In genomic region chr2:177265386-177265690, GRCh38 we compare ENCODE assay signal across 8 cellular contexts. TPM values are rescaled to one million over a fixed set of nuclear protein-coding genes. Genes with fewer than 3 reads are reported as not detected.
DNase-seq lines count a peak whose midpoint lies in the region; ATAC-seq, FAIRE-seq and TF ChIP-seq lines count a peak whose summit lies in the region.

No MANE protein-coding gene starts in this region.

- H3K4me1 ChIP-seq in BE2C (peaks cover 4% of the 10 kb centered on the region; the same call in 1 of the 2 replicates), Loucy (ENCODE audit: insufficient read depth, low read length, poor library complexity, severe bottlenecking) (peaks cover 40% of the 10 kb centered on the region), heart left ventricle (peaks cover 0 to 40% (median 27%) of the 10 kb centered on the region in 12 donors)

- peak; percentile 7 to 52 (median 24) for ATAC-seq in heart left ventricle

- peak overlapping the region; percentile 99 for H3K27ac Mint-ChIP-seq in activated naive CD4-positive, alpha-beta T cell treated with anti-CD3 and anti-CD28 coated beads, Interleukin-2, amount 50 U/mL, for 24 hours
- H3K27ac Mint-ChIP-seq in progenitor cell of endocrine pancreas = peak overlapping the region; percentile 99

- H3K9me2 ChIP-seq in Loucy (replicated peaks; ENCODE audit: low read depth, low read length) = no peaks in the 10 kb centered on the region

- DNase-seq in BE2C (peak; percentile 47), GM18507 (ENCODE audit: extremely low spot score, insufficient read length, low read depth) (no peak), heart left ventricle (peak in 4 of 5 donors; percentile 68 to 74 (median 74)), progenitor cell of endocrine pancreas (ENCODE audit: low spot score, unreplicated experiment) (no peak), GM12892 (ENCODE audit: insufficient read length) (no peak), NCI-H2196 (lab: John Stamatoyannopoulos, UW; ENCODE audit: unreplicated experiment) (no peak)

- H3K79me2 ChIP-seq in Loucy (ENCODE audit: insufficient read depth, low read length) = peaks cover 38% of the 10 kb centered on the region

- peaks cover 30% of the 10 kb centered on the region for H4K20me1 ChIP-seq in Loucy (ENCODE audit: insufficient read depth, low read length, poor library complexity, severe bottlenecking)

- intact Hi-C loops in heart left ventricle (cut with DNase I) = loop anchor here (2.0 to 10.0 kb wide), 8 partner anchors 53 to 489 kb away; partner anchors contain the start of genes HNRNPA3 (in 2 of the 10) and AGPS (in 1 of the 10)

- H3K27me3 ChIP-seq in BE2C (no peaks in the 10 kb centered on the region), Loucy (ENCODE audit: insufficient read depth, low read length, poor library complexity, severe bottlenecking) (peaks cover 5% of the 10 kb centered on the region), heart left ventricle (no peaks in the 10 kb centered on the region)

- WGBS in heart left ventricle, 4 donors = 0% methylated on average over 11 of the region's 11 CpGs

- no peaks in the 10 kb centered on the region for H3K27me3 Mint-ChIP-seq in activated naive CD4-positive, alpha-beta T cell treated with anti-CD3 and anti-CD28 coated beads, Interleukin-2, amount 50 U/mL, for 24 hours
- H3K27me3 Mint-ChIP-seq in progenitor cell of endocrine pancreas = no peaks in the 10 kb centered on the region

- FAIRE-seq in GM18507 (lab: Jason Lieb, UNC) = peak; percentile 76
- no peak for FAIRE-seq in GM12892 (lab: Jason Lieb, UNC)

- peak overlapping the region; percentile 83 for H3K4me3 ChIP-seq in BE2C (ENCODE audit: low read depth, low read length)
- H3K4me3 ChIP-seq in Loucy (ENCODE audit: low read length, poor library complexity, severe bottlenecking) = peak overlapping the region; percentile 92
- peak overlapping the region; percentile 72 to 97 (median 90) for H3K4me3 ChIP-seq in heart left ventricle

- no peaks in the 10 kb centered on the region for H3K9me3 Mint-ChIP-seq in activated naive CD4-positive, alpha-beta T cell treated with anti-CD3 and anti-CD28 coated beads, Interleukin-2, amount 50 U/mL, for 24 hours
- peaks cover 3% of the 10 kb centered on the region for H3K9me3 Mint-ChIP-seq in progenitor cell of endocrine pancreas (ENCODE audit: low read depth)

- peak overlapping the region; percentile 85 for H3K4me2 ChIP-seq in Loucy (ENCODE audit: low read depth, low read length, poor library complexity, severe bottlenecking)

- H3K9ac ChIP-seq in Loucy (ENCODE audit: low read depth, low read length, poor library complexity, severe bottlenecking) = peak overlapping the region; percentile 98

- TF ChIP-seq CTCF in BE2C (IDR thresholded peaks at IDR 0.05; ENCODE audit: low read depth, low read length) (peak; percentile 32), Loucy (conservative IDR thresholded peaks at IDR 0.05; ENCODE audit: low read length) (peak; percentile 60), heart left ventricle (IDR thresholded peaks at IDR 0.05) (peak in 9 of 12 donors; percentile 13 to 63 (median 38)), progenitor cell of endocrine pancreas (IDR thresholded peaks at IDR 0.05; ENCODE audit: unreplicated experiment) (peak; percentile 26)

- peaks cover 51% of the 10 kb centered on the region for H3K4me1 Mint-ChIP-seq in activated naive CD4-positive, alpha-beta T cell treated with anti-CD3 and anti-CD28 coated beads, Interleukin-2, amount 50 U/mL, for 24 hours
- H3K4me1 Mint-ChIP-seq in progenitor cell of endocrine pancreas (ENCODE audit: low read depth) = peaks cover 38% of the 10 kb centered on the region

- H3K36me3 Mint-ChIP-seq in activated naive CD4-positive, alpha-beta T cell treated with anti-CD3 and anti-CD28 coated beads, Interleukin-2, amount 50 U/mL, for 24 hours = peaks cover 11% of the 10 kb centered on the region
- peaks cover 2% of the 10 kb centered on the region for H3K36me3 Mint-ChIP-seq in progenitor cell of endocrine pancreas (ENCODE audit: insufficient read depth)

- H3K4me3 Mint-ChIP-seq in activated naive CD4-positive, alpha-beta T cell treated with anti-CD3 and anti-CD28 coated beads, Interleukin-2, amount 50 U/mL, for 24 hours = peak overlapping the region; percentile 96
- H3K4me3 Mint-ChIP-seq in progenitor cell of endocrine pancreas (ENCODE audit: low read depth) = peak overlapping the region; percentile 84

- H3K9me3 ChIP-seq in BE2C (no peaks in the 10 kb centered on the region), Loucy (ENCODE audit: insufficient read depth, low read depth, low read length) (no peaks in the 10 kb centered on the region), heart left ventricle (no peaks in the 10 kb centered on the region)

- H2AFZ ChIP-seq in Loucy (ENCODE audit: low read length) = peak overlapping the region; percentile 83

- TF ChIP-seq POLR2A in heart left ventricle (IDR thresholded peaks at IDR 0.05) (no peak), GM12892 (IDR thresholded peaks at IDR 0.05; ENCODE audit: low read depth, low read length) (no peak)

- H3K27ac ChIP-seq in heart left ventricle = peak overlapping the region; percentile 97 to 100 (median 99)

- H3F3A ChIP-seq in Loucy (ENCODE audit: low read depth) = no peaks in the 10 kb centered on the region

- no peaks in the 10 kb centered on the region for H3K36me3 ChIP-seq in BE2C
- H3K36me3 ChIP-seq in Loucy (ENCODE audit: insufficient read depth, low read length) = no peaks in the 10 kb centered on the region
- no peaks in the 10 kb centered on the region for H3K36me3 ChIP-seq in heart left ventricle

RNA-seq across cellular contexts. Expression of gene NFE2L2, which starts 0.8 kb away (rescaled TPM):
- polyA plus RNA-seq in BE2C (2012; ENCODE audit: insufficient read depth, insufficient read length, low read depth) = 26.0 TPM
- 10 to 100 TPM; 39.2 to 82.5 (median 59.4) TPM for total RNA-seq in heart left ventricle
- 10 to 100 TPM; 17.0 to 37.3 TPM for polyA plus RNA-seq in heart left ventricle
- 58.7 and 59.1 TPM in 2 replicates for total RNA-seq in progenitor cell of endocrine pancreas
- 26.9 TPM for polyA plus RNA-seq in GM12892 (2012; ENCODE audit: missing spikeins)

RNA-seq across cellular contexts. Expression of gene HNRNPA3, which starts 52.7 kb away (rescaled TPM):
- 79.6 TPM for polyA plus RNA-seq in BE2C (2012; ENCODE audit: insufficient read depth, insufficient read length, low read depth)
- total RNA-seq in heart left ventricle = 100 to 1,000 TPM in 1 of 9 donors, 10 to 100 TPM in 8; 12.7 to 110 (median 73.3) TPM
- 100 to 1,000 TPM in 1 of 2 donors, 10 to 100 TPM in 1; 64.6 to 134 TPM for polyA plus RNA-seq in heart left ventricle
- 334 and 339 TPM in 2 replicates for total RNA-seq in progenitor cell of endocrine pancreas
- 303 TPM for polyA plus RNA-seq in GM12892 (2012; ENCODE audit: missing spikeins)

Comparison
In these comparisons a context has a peak if more than half of its experiments do, and no peak if none do; other contexts are left out.
1. DNase-seq: peak in BE2C (single experiment) and heart left ventricle (4 of 5); none in GM18507 (single experiment), progenitor cell of endocrine pancreas (single experiment), GM12892 (single experiment) and NCI-H2196 (single experiment).
2. Peak in every context shown above with its lines, with median percentiles within 50 percentile points of each other: H3K4me3 ChIP-seq and CTCF ChIP-seq.